Comparison of ENCODE assay signal across 8 cellular contexts in the genomic region with DNA sequence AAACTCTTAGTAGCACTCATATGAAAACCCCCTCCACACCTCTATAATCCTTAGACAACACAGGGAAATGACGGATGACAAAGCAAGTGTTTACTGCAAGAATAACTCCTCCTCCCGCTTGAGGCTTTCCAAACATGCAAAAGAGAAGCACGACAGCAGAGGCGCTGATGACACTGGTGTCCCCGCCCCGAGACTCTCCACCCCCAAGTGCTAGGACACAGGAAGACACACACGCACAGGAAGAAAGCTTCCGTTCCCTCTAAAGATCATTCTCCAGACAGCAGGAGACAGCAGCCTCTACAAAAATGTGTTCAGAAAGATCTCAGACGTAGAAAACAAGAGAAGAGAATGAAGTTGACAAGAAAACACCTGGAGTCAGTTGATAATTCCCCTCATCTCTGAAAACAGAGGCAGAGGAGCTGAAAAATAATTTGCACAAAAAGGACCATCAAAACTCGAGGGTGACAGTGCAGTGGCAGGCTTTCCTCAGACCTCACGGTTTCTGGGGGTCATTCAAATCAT.
DNase-seq lines count a peak whose midpoint lies in the region; ATAC-seq and TF ChIP-seq lines count a peak whose summit lies in the region.

No MANE protein-coding gene starts in this region.

- H3K27me3 ChIP-seq in thyroid gland, result no peaks in the 10 kb centered on the region

- no peak for TF ChIP-seq CTCF in thyroid gland (IDR thresholded peaks at IDR 0.05)

- H3K4me1 Mint-ChIP-seq in activated CD4-positive, alpha-beta T cell treated with anti-CD3 and anti-CD28 coated beads, Interleukin-2, amount 10 ng/mL, durations not matched to agents 24 days and 14 days, result peaks cover 17% of the 10 kb centered on the region

- no peak overlapping the region for H3K4me3 ChIP-seq in thyroid gland (replicated peaks in 1 of 3)

- no peak for ATAC-seq in GM18520 (IDR thresholded peaks at IDR 0.05; ENCODE audit: unreplicated experiment)

- peaks cover 4% of the 10 kb centered on the region for H3K36me3 Mint-ChIP-seq in activated CD4-positive, alpha-beta T cell treated with anti-CD3 and anti-CD28 coated beads, Interleukin-2, amount 10 ng/mL, durations not matched to agents 24 days and 14 days (ENCODE audit: low read depth)

- H3K4me3 Mint-ChIP-seq in activated CD4-positive, alpha-beta T cell treated with anti-CD3 and anti-CD28 coated beads, Interleukin-2, amount 10 ng/mL, durations not matched to agents 24 days and 14 days, result peak overlapping the region; percentile 79

- no peaks in the 10 kb centered on the region for H3K9me3 Mint-ChIP-seq in activated CD4-positive, alpha-beta T cell treated with anti-CD3 and anti-CD28 coated beads, Interleukin-2, amount 10 ng/mL, durations not matched to agents 24 days and 14 days

- H3K36me3 ChIP-seq in thyroid gland, result peaks cover 23 to 27% of the 10 kb centered on the region in 2 donors

- H3K27ac ChIP-seq in thyroid gland, result peak overlapping the region in 2 of 3 donors; percentile 86 to 90

- H3K4me1 ChIP-seq in thyroid gland, result peaks cover 61 to 78% of the 10 kb centered on the region in 2 donors

- peak in 1 of 2 donors; percentile 61 for TF ChIP-seq POLR2A in thyroid gland (IDR thresholded peaks at IDR 0.05)

- peak overlapping the region; percentile 94 for H3K27ac Mint-ChIP-seq in activated CD4-positive, alpha-beta T cell treated with anti-CD3 and anti-CD28 coated beads, Interleukin-2, amount 10 ng/mL, durations not matched to agents 24 days and 14 days

- intact Hi-C loops in activated CD4-positive, alpha-beta T cell treated with anti-CD3 and anti-CD28 coated beads, Interleukin-2, amount 10 ng/mL, durations not matched to agents 24 days and 14 days (cut with micrococcal nuclease), result loop anchor here (1.0 to 5.0 kb wide), 2 partner anchors 35 to 196 kb away; a partner anchor contains a TSS
- intact Hi-C loops in thyroid gland (cut with DNase I), result no loop called here

- peak; percentile 65 for DNase-seq in GM19240 (ENCODE audit: insufficient read length, low spot score)
- peak; percentile 49 for DNase-seq in LHCN-M2 (ENCODE audit: low read depth)
- DNase-seq in activated CD4-positive, alpha-beta T cell treated with anti-CD3 and anti-CD28 coated beads, Interleukin-2, amount 10 ng/mL, durations not matched to agents 24 days and 14 days, result peak; percentile 92
- DNase-seq in effector CD8-positive, alpha-beta T cell (lab: John Stamatoyannopoulos, UW), result peak; percentile 19
- peak; percentile 53 for DNase-seq in occipital lobe (lab: John Stamatoyannopoulos, UW)
- peak; percentile 38 to 45 for DNase-seq in thyroid gland
- no peak for DNase-seq in NCI-H187 treated with DMSO at 0.1 percent for 48 hours (lab: John Stamatoyannopoulos, UW)

- no peaks in the 10 kb centered on the region for H3K9me3 ChIP-seq in thyroid gland

- H3K27me3 Mint-ChIP-seq in activated CD4-positive, alpha-beta T cell treated with anti-CD3 and anti-CD28 coated beads, Interleukin-2, amount 10 ng/mL, durations not matched to agents 24 days and 14 days, result no peaks in the 10 kb centered on the region

- WGBS in thyroid gland, 2 donors, result 43 to 53% methylated on average over 11 of the region's 11 CpGs
